Comparison of ENCODE assay signal across 9 cellular contexts in genomic region chr12:45244561-45245348, GRCh38. TPM values are rescaled to one million over a fixed set of nuclear protein-coding genes. Genes with fewer than 3 reads are reported as not detected.
DNase-seq lines count a peak whose midpoint lies in the region; ATAC-seq and TF ChIP-seq lines count a peak whose summit lies in the region.
"Had no signal": no experiment of that assay in that cellular context is flagged by ENCODE, and none has a peak within 500 bp of the region (broad histone marks: within the 10 kb centered on the region; RNA-seq: fewer than 3 reads in every experiment).

No MANE protein-coding gene starts in this region.

- H3K9me3 Mint-ChIP-seq in MCF 10A (ENCODE audit: unreplicated experiment): no peaks in the 10 kb centered on the region
- no peaks in the 10 kb centered on the region for H3K9me3 Mint-ChIP-seq in stimulated activated naive CD8-positive, alpha-beta T cell treated with anti-CD3 and anti-CD28 coated beads, Interleukin-15, amount 100 ng/mL, for 72 hours
- no peaks in the 10 kb centered on the region for H3K9me3 Mint-ChIP-seq in activated T-helper 1 cell treated with anti-CD3 and anti-CD28 coated beads, Interleukin-12 subunit alpha, Interleukin-12 subunit beta, Interleukin-2, Interleukin-4 antibody, amounts not matched to agents 30 ng/mL and 10 ng/mL and 1 ng/mL, durations not matched to agents 14 hours and 24 hours and 36 hours

- CTCF ChIA-PET in MCF 10A (lab: Yijun Ruan, JAX): interaction anchor here (1.0 kb wide), 1 partner anchor 10 kb away, joined by 3 read pairs; no protein-coding TSS in a partner anchor

- POLR2A ChIA-PET in MCF 10A (lab: Yijun Ruan, JAX): interaction anchor here (1.0 to 2.8 kb wide), 5 partner anchors 9 to 29 kb away, joined by 4 to 9 read pairs (median 6); partner anchors contain the start of gene ANO6

- peak; percentile 77 for DNase-seq in MCF 10A (ENCODE audit: unreplicated experiment)
- DNase-seq in breast epithelium (ENCODE audit: low spot score in 2 of 2): no peak
- DNase-seq in coronary artery (ENCODE audit: low spot score): no peak
- DNase-seq in stimulated activated naive CD8-positive, alpha-beta T cell treated with anti-CD3 and anti-CD28 coated beads, Interleukin-15, amount 100 ng/mL, for 72 hours: no peak
- DNase-seq in SHP77 treated with DMSO at 0.1 percent for 48 hours (lab: John Stamatoyannopoulos, UW): no peak
- DNase-seq in NCI-H446 (lab: John Stamatoyannopoulos, UW): no peak
- DNase-seq in activated T-helper 1 cell treated with anti-CD3 and anti-CD28 coated beads, Interleukin-12 subunit alpha, Interleukin-12 subunit beta, Interleukin-2, Interleukin-4 antibody, amounts not matched to agents 30 ng/mL and 10 ng/mL and 1 ng/mL, durations not matched to agents 14 hours and 24 hours and 36 hours (ENCODE audit: low spot score): no peak

- no peak for TF ChIP-seq POLR2A in breast epithelium (IDR thresholded peaks at IDR 0.05)

- intact Hi-C loops in MCF 10A (cut with micrococcal nuclease): no loop called here
- intact Hi-C loops in breast epithelium (cut with DNase I; ENCODE audit: low total_unique reads): no loop called here
- intact Hi-C loops in activated T-helper 1 cell treated with anti-CD3 and anti-CD28 coated beads, Interleukin-12 subunit alpha, Interleukin-12 subunit beta, Interleukin-2, Interleukin-4 antibody, amounts not matched to agents 30 ng/mL and 10 ng/mL and 1 ng/mL, durations not matched to agents 14 hours and 24 hours and 36 hours (cut with micrococcal nuclease): no loop called here

- H3K4me3 Mint-ChIP-seq in MCF 10A (ENCODE audit: unreplicated experiment): peak overlapping the region; percentile 11
- peak overlapping the region in 1 of 2 donors; percentile 9 for H3K4me3 Mint-ChIP-seq in stimulated activated naive CD8-positive, alpha-beta T cell treated with anti-CD3 and anti-CD28 coated beads, Interleukin-15, amount 100 ng/mL, for 72 hours
- no peak overlapping the region for H3K4me3 Mint-ChIP-seq in activated T-helper 1 cell treated with anti-CD3 and anti-CD28 coated beads, Interleukin-12 subunit alpha, Interleukin-12 subunit beta, Interleukin-2, Interleukin-4 antibody, amounts not matched to agents 30 ng/mL and 10 ng/mL and 1 ng/mL, durations not matched to agents 14 hours and 24 hours and 36 hours
- H3K4me3 Mint-ChIP-seq: nephron had no signal

- peaks cover 7% of the 10 kb centered on the region for H3K36me3 Mint-ChIP-seq in MCF 10A (ENCODE audit: insufficient read depth, unreplicated experiment)
- peaks cover 5% of the 10 kb centered on the region for H3K36me3 Mint-ChIP-seq in activated T-helper 1 cell treated with anti-CD3 and anti-CD28 coated beads, Interleukin-12 subunit alpha, Interleukin-12 subunit beta, Interleukin-2, Interleukin-4 antibody, amounts not matched to agents 30 ng/mL and 10 ng/mL and 1 ng/mL, durations not matched to agents 14 hours and 24 hours and 36 hours (ENCODE audit: low read depth)

- H3K9me3 ChIP-seq in breast epithelium: no peaks in the 10 kb centered on the region

- H3K27me3 Mint-ChIP-seq in MCF 10A (ENCODE audit: insufficient read depth, unreplicated experiment): no peaks in the 10 kb centered on the region
- no peaks in the 10 kb centered on the region for H3K27me3 Mint-ChIP-seq in stimulated activated naive CD8-positive, alpha-beta T cell treated with anti-CD3 and anti-CD28 coated beads, Interleukin-15, amount 100 ng/mL, for 72 hours
- no peaks in the 10 kb centered on the region for H3K27me3 Mint-ChIP-seq in activated T-helper 1 cell treated with anti-CD3 and anti-CD28 coated beads, Interleukin-12 subunit alpha, Interleukin-12 subunit beta, Interleukin-2, Interleukin-4 antibody, amounts not matched to agents 30 ng/mL and 10 ng/mL and 1 ng/mL, durations not matched to agents 14 hours and 24 hours and 36 hours (ENCODE audit: insufficient read depth)

- BruUV-seq in MCF 10A (replicated peaks; lab: Mats Ljungman, UMichigan): no TSS peak

- H3K36me3 ChIP-seq in breast epithelium: no peaks in the 10 kb centered on the region

- H3K4me3 ChIP-seq in breast epithelium (peak overlapping the region in 1 of 3 donors; percentile 12), coronary artery (peak overlapping the region; percentile 21)

- peaks cover 16% of the 10 kb centered on the region for H3K4me1 Mint-ChIP-seq in MCF 10A (ENCODE audit: insufficient read depth, unreplicated experiment)
- peaks cover 13% of the 10 kb centered on the region for H3K4me1 Mint-ChIP-seq in stimulated activated naive CD8-positive, alpha-beta T cell treated with anti-CD3 and anti-CD28 coated beads, Interleukin-15, amount 100 ng/mL, for 72 hours
- peaks cover 24% of the 10 kb centered on the region for H3K4me1 Mint-ChIP-seq in activated T-helper 1 cell treated with anti-CD3 and anti-CD28 coated beads, Interleukin-12 subunit alpha, Interleukin-12 subunit beta, Interleukin-2, Interleukin-4 antibody, amounts not matched to agents 30 ng/mL and 10 ng/mL and 1 ng/mL, durations not matched to agents 14 hours and 24 hours and 36 hours (ENCODE audit: low read depth)
- H3K4me1 Mint-ChIP-seq: nephron had no signal

- H3K27me3 ChIP-seq in breast epithelium: no peaks in the 10 kb centered on the region

- ATAC-seq in HG03103 (IDR thresholded peaks at IDR 0.05; ENCODE audit: low read depth, unreplicated experiment): peak; percentile 82
- peak; percentile 33 for ATAC-seq in stimulated activated naive CD8-positive, alpha-beta T cell treated with anti-CD3 and anti-CD28 coated beads, Interleukin-15, amount 100 ng/mL, for 72 hours

- peak overlapping the region; percentile 75 for H3K27ac Mint-ChIP-seq in MCF 10A (ENCODE audit: low read depth, unreplicated experiment)
- H3K27ac Mint-ChIP-seq in stimulated activated naive CD8-positive, alpha-beta T cell treated with anti-CD3 and anti-CD28 coated beads, Interleukin-15, amount 100 ng/mL, for 72 hours: peak overlapping the region in 1 of 2 donors; percentile 61
- no peak overlapping the region for H3K27ac Mint-ChIP-seq in activated T-helper 1 cell treated with anti-CD3 and anti-CD28 coated beads, Interleukin-12 subunit alpha, Interleukin-12 subunit beta, Interleukin-2, Interleukin-4 antibody, amounts not matched to agents 30 ng/mL and 10 ng/mL and 1 ng/mL, durations not matched to agents 14 hours and 24 hours and 36 hours
- H3K27ac Mint-ChIP-seq: nephron had no signal

- TF ChIP-seq CTCF in MCF 10A (IDR thresholded peaks at IDR 0.05; ENCODE audit: unreplicated experiment) (no peak), breast epithelium (IDR thresholded peaks at IDR 0.05) (no peak), coronary artery (IDR thresholded peaks at IDR 0.05) (no peak)

- no peak overlapping the region for H3K27ac ChIP-seq in breast epithelium
- peak overlapping the region; percentile 37 to 39 for H3K27ac ChIP-seq in coronary artery

- no peaks in the 10 kb centered on the region for H3K4me1 ChIP-seq in breast epithelium

RNA-seq across cellular contexts. Expression of gene ANO6, which starts 28.9 kb away (rescaled TPM):
- total RNA-seq in MCF 10A (2022) (25.4 and 31.8 TPM in 2 replicates), breast epithelium (100 to 1,000 TPM in 1 of 3 donors, 10 to 100 TPM in 2; 71.8 to 141 (median 76.5) TPM)
- total RNA-seq in activated T-helper 1 cell treated with anti-CD3 and anti-CD28 coated beads, Interleukin-12 subunit alpha, Interleukin-12 subunit beta, Interleukin-2, Interleukin-4 antibody, amounts not matched to agents 30 ng/mL and 10 ng/mL and 1 ng/mL, durations not matched to agents 14 hours and 24 hours and 36 hours: 21.7 and 22.1 TPM in 2 replicates

Comparison
In these comparisons a context has a peak if more than half of its experiments do, and no peak if none do; other contexts are left out.
1. H3K27ac ChIP-seq: peak in coronary artery (2 of 2); none in breast epithelium (0 of 2).